Comparison of ENCODE assay signal across 29 cellular contexts in the genomic region with DNA sequence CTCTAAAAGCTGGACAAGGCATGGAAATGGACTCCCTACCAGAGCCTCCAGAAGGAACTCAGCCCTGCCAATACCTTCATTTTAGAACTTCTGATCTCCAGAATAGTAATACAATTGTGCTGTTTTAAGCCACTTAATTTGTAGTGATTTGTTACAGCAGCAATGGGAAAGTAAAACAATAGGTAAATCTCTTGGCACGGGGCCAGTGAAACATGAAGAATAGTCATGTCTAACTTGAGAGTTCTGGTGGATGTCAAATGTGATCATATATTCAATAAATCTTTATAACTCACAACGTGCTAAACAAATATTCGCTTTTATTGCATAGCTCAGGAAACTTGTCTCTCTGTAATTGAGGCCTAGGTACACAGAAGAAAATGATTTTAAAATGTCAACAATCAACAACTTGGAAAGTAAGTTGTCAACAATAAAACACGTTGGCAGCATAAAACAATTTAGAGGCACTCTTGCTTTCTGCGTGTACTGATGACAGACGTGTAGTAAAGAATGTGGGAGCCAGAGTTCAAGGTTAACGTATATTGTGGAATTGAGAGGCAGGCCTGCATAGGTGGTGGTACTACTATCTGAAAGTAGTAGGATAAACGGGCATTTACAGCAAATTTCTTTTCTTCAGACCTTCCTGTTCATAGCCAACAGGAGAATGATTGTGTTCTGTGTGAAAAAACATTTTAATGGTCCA.
"Had no signal": no experiment of that assay in that cellular context is flagged by ENCODE, and none has a peak within 500 bp of the region (broad histone marks: within the 10 kb centered on the region; RNA-seq: fewer than 3 reads in every experiment).

No MANE protein-coding gene starts in this region.

- H3K27ac Mint-ChIP-seq: activated CD4-positive, alpha-beta memory T cell treated with anti-CD3 and anti-CD28 coated beads, Interleukin-2, amount 10 ng/mL, durations not matched to agents 7 days and 5 days; activated CD4-positive, alpha-beta T cell treated with anti-CD3 and anti-CD28 coated beads, Interleukin-2, amount 10 ng/mL, durations not matched to agents 7 days and 5 days; activated naive CD4-positive, alpha-beta T cell treated with anti-CD3 and anti-CD28 coated beads, Interleukin-2, amount 10 ng/mL, durations not matched to agents 7 days and 5 days; activated naive CD4-positive, alpha-beta T cell treated with anti-CD3 and anti-CD28 coated beads, Interleukin-2, amount 50 U/mL, for 72 hours; activated naive CD8-positive, alpha-beta T cell treated with anti-CD3 and anti-CD28 coated beads, Interleukin-2, amount 10 ng/mL, durations not matched to agents 7 days and 5 days; activated T-cell treated with anti-CD3 and anti-CD28 coated beads, Interleukin-2, amount 50 U/mL, for 24 hours; activated T-cell treated with anti-CD3 and anti-CD28 coated beads, Interleukin-2, amount 50 U/mL, for 72 hours; brain; effector memory CD8-positive, alpha-beta T cell had no signal

- H3K27me3 ChIP-seq: ascending aorta, esophagus muscularis mucosa, gastroesophageal sphincter, heart right ventricle had no signal

- H3K27ac ChIP-seq: ascending aorta, esophagus muscularis mucosa, gastroesophageal sphincter, heart right ventricle had no signal

- DNase-seq: activated CD4-positive, alpha-beta memory T cell treated with anti-CD3 and anti-CD28 coated beads, Interleukin-2, amount 10 ng/mL, durations not matched to agents 7 days and 5 days; activated CD4-positive, alpha-beta T cell treated with anti-CD3 and anti-CD28 coated beads for 1 hour; activated CD4-positive, alpha-beta T cell treated with anti-CD3 and anti-CD28 coated beads for 4 hours; activated CD4-positive, alpha-beta T cell treated with anti-CD3 and anti-CD28 coated beads, Interleukin-2, amount 10 ng/mL, durations not matched to agents 7 days and 5 days; activated CD4-positive, alpha-beta T cell treated with anti-CD3 and anti-CD28 coated beads, Interleukin-2, amount 50 U/mL, for 4 hours; activated CD4-positive, CD25-positive, alpha-beta regulatory T cell; activated CD8-positive, alpha-beta memory T cell treated with anti-CD3 and anti-CD28 coated beads, Interleukin-2, amount 50 U/mL, for 48 hours; activated gamma-delta T cell; activated naive CD4-positive, alpha-beta T cell; activated naive CD4-positive, alpha-beta T cell treated with anti-CD3 and anti-CD28 coated beads, Interleukin-2, amount 10 ng/mL, durations not matched to agents 7 days and 5 days; activated naive CD8-positive, alpha-beta T cell treated with anti-CD3 and anti-CD28 coated beads, Interleukin-2, amount 10 ng/mL, durations not matched to agents 7 days and 5 days; activated T-cell treated with anti-CD3 and anti-CD28 coated beads for 4 hours; activated T-cell treated with anti-CD3 and anti-CD28 coated beads, Interleukin-2, amount 50 U/mL, for 24 hours; activated T-cell treated with anti-CD3 and anti-CD28 coated beads, Interleukin-2, amount 50 U/mL, for 72 hours; cortex of kidney; dermis blood vessel endothelial cell; effector CD4-positive, alpha-beta T cell; effector memory CD8-positive, alpha-beta T cell; erythroblast; foreskin melanocyte; heart right ventricle; T-helper 2 cell had no signal

- FAIRE-seq: bronchial epithelial cell had no signal

- H3K4me3 ChIP-seq: ascending aorta, esophagus muscularis mucosa, gastroesophageal sphincter, heart right ventricle had no signal

- H3K9me3 Mint-ChIP-seq: activated CD4-positive, alpha-beta memory T cell treated with anti-CD3 and anti-CD28 coated beads, Interleukin-2, amount 10 ng/mL, durations not matched to agents 7 days and 5 days; activated CD4-positive, alpha-beta T cell treated with anti-CD3 and anti-CD28 coated beads, Interleukin-2, amount 10 ng/mL, durations not matched to agents 7 days and 5 days; activated naive CD4-positive, alpha-beta T cell treated with anti-CD3 and anti-CD28 coated beads, Interleukin-2, amount 10 ng/mL, durations not matched to agents 7 days and 5 days; activated naive CD8-positive, alpha-beta T cell treated with anti-CD3 and anti-CD28 coated beads, Interleukin-2, amount 10 ng/mL, durations not matched to agents 7 days and 5 days had no signal

- H3K9me3 ChIP-seq: gastroesophageal sphincter had no signal

- H3K4me1 ChIP-seq: ascending aorta, esophagus muscularis mucosa, gastroesophageal sphincter, heart right ventricle had no signal

- H3K4me1 Mint-ChIP-seq: activated CD4-positive, alpha-beta memory T cell treated with anti-CD3 and anti-CD28 coated beads, Interleukin-2, amount 10 ng/mL, durations not matched to agents 7 days and 5 days; activated CD4-positive, alpha-beta T cell treated with anti-CD3 and anti-CD28 coated beads, Interleukin-2, amount 10 ng/mL, durations not matched to agents 7 days and 5 days; activated naive CD4-positive, alpha-beta T cell treated with anti-CD3 and anti-CD28 coated beads, Interleukin-2, amount 10 ng/mL, durations not matched to agents 7 days and 5 days; activated naive CD8-positive, alpha-beta T cell treated with anti-CD3 and anti-CD28 coated beads, Interleukin-2, amount 10 ng/mL, durations not matched to agents 7 days and 5 days; brain; central memory CD8-positive, alpha-beta T cell had no signal

- H3K36me3 Mint-ChIP-seq: activated naive CD4-positive, alpha-beta T cell treated with anti-CD3 and anti-CD28 coated beads, Interleukin-2, amount 10 ng/mL, durations not matched to agents 7 days and 5 days; activated naive CD4-positive, alpha-beta T cell treated with anti-CD3 and anti-CD28 coated beads, Interleukin-2, amount 50 U/mL, for 72 hours; activated naive CD8-positive, alpha-beta T cell treated with anti-CD3 and anti-CD28 coated beads, Interleukin-2, amount 10 ng/mL, durations not matched to agents 7 days and 5 days; brain had no signal

- H3K27me3 Mint-ChIP-seq: activated CD4-positive, alpha-beta memory T cell treated with anti-CD3 and anti-CD28 coated beads, Interleukin-2, amount 10 ng/mL, durations not matched to agents 7 days and 5 days; activated CD4-positive, alpha-beta T cell treated with anti-CD3 and anti-CD28 coated beads, Interleukin-2, amount 10 ng/mL, durations not matched to agents 7 days and 5 days; activated naive CD4-positive, alpha-beta T cell treated with anti-CD3 and anti-CD28 coated beads, Interleukin-2, amount 10 ng/mL, durations not matched to agents 7 days and 5 days; activated naive CD8-positive, alpha-beta T cell treated with anti-CD3 and anti-CD28 coated beads, Interleukin-2, amount 10 ng/mL, durations not matched to agents 7 days and 5 days; activated T-cell treated with anti-CD3 and anti-CD28 coated beads, Interleukin-2, amount 50 U/mL, for 24 hours; brain; central memory CD8-positive, alpha-beta T cell; effector memory CD8-positive, alpha-beta T cell had no signal

- H3K4me3 Mint-ChIP-seq: activated CD4-positive, alpha-beta memory T cell treated with anti-CD3 and anti-CD28 coated beads, Interleukin-2, amount 10 ng/mL, durations not matched to agents 7 days and 5 days; activated CD4-positive, alpha-beta T cell treated with anti-CD3 and anti-CD28 coated beads, Interleukin-2, amount 10 ng/mL, durations not matched to agents 7 days and 5 days; activated naive CD4-positive, alpha-beta T cell treated with anti-CD3 and anti-CD28 coated beads, Interleukin-2, amount 10 ng/mL, durations not matched to agents 7 days and 5 days; activated naive CD8-positive, alpha-beta T cell treated with anti-CD3 and anti-CD28 coated beads, Interleukin-2, amount 10 ng/mL, durations not matched to agents 7 days and 5 days; activated T-cell treated with anti-CD3 and anti-CD28 coated beads, Interleukin-2, amount 50 U/mL, for 24 hours; activated T-cell treated with anti-CD3 and anti-CD28 coated beads, Interleukin-2, amount 50 U/mL, for 72 hours; brain; central memory CD8-positive, alpha-beta T cell; effector memory CD8-positive, alpha-beta T cell had no signal

- ATAC-seq: activated naive CD4-positive, alpha-beta T cell treated with anti-CD3 and anti-CD28 coated beads, Interleukin-2, amount 50 U/mL, for 72 hours; activated T-cell treated with anti-CD3 and anti-CD28 coated beads, Interleukin-2, amount 50 U/mL, for 72 hours; effector memory CD8-positive, alpha-beta T cell; gastroesophageal sphincter; heart right ventricle had no signal

- H3K36me3 ChIP-seq: ascending aorta, esophagus muscularis mucosa, gastroesophageal sphincter, heart right ventricle had no signal
